In the genomic region with DNA sequence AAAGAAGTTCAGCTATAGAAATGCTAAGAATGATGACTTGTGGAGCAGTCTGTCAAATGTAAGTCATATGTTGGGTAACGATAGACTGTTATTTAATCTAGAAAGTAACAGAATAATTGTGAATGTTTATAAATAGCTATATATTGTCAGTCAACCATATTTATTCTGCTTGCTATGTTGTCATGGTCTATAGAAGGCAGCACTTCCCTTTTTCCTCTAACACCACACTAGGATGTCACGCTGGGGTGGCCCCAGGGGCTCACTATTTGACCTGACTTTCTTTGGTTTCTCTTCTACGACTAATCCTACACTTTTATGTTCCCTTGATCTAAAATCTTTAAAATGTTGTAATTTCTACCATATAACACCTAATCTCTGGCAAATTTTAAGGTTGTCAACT, we compare ENCODE assay signal across 9 cellular contexts. TPM values are rescaled to one million over a fixed set of nuclear protein-coding genes. Genes with fewer than 3 reads are reported as not detected.
DNase-seq lines count a peak whose midpoint lies in the region; ATAC-seq lines count a peak whose summit lies in the region.
"Had no signal": no experiment of that assay in that cellular context is flagged by ENCODE, and none has a peak within 500 bp of the region (broad histone marks: within the 10 kb centered on the region; RNA-seq: fewer than 3 reads in every experiment).

No MANE protein-coding gene starts in this region.

- peak overlapping the region; percentile 80 for H3K4me3 Mint-ChIP-seq in activated T-cell treated with anti-CD3 and anti-CD28 coated beads, Interleukin-2, amount 50 U/mL, for 24 hours
- peak overlapping the region; percentile 60 to 78 (median 74) for H3K4me3 Mint-ChIP-seq in T-cell
- H3K4me3 Mint-ChIP-seq in stimulated activated naive CD8-positive, alpha-beta T cell treated with anti-CD3 and anti-CD28 coated beads, Interleukin-15, amount 100 ng/mL, for 72 hours, result peak overlapping the region; percentile 82 to 90

- POLR2A ChIA-PET in T-cell (lab: Charles Lee), result interaction anchor here in 1 of 2 donors (0.7 to 1.3 kb wide), 7 partner anchors 8 to 93 kb away, joined by 3 to 11 read pairs (median 3); partner anchors contain the start of gene ERAP2

- H3K4me3 ChIP-seq in MG63, result no peak overlapping the region

- H3K27me3 ChIP-seq in MG63, result no peaks in the 10 kb centered on the region
- H3K27me3 ChIP-seq: BE2C had no signal

- peak overlapping the region; percentile 96 for H3K27ac Mint-ChIP-seq in activated T-cell treated with anti-CD3 and anti-CD28 coated beads, Interleukin-2, amount 50 U/mL, for 24 hours
- H3K27ac Mint-ChIP-seq in T-cell, result peak overlapping the region; percentile 88 to 91
- peak overlapping the region; percentile 94 to 96 for H3K27ac Mint-ChIP-seq in stimulated activated naive CD8-positive, alpha-beta T cell treated with anti-CD3 and anti-CD28 coated beads, Interleukin-15, amount 100 ng/mL, for 72 hours

- CTCF ChIA-PET in T-cell (lab: Charles Lee), result interaction anchor here (0.5 to 1.8 kb wide), 19 partner anchors 11 to 269 kb away, joined by 3 to 24 read pairs (median 3); partner anchors contain the start of genes CAST (in 1 of the 2), ERAP1 (in 1 of the 2), ERAP2 (in 1 of the 2) and LIX1 (in 1 of the 2)

- H3K27me3 Mint-ChIP-seq in activated T-cell treated with anti-CD3 and anti-CD28 coated beads, Interleukin-2, amount 50 U/mL, for 24 hours, result no peaks in the 10 kb centered on the region
- no peaks in the 10 kb centered on the region for H3K27me3 Mint-ChIP-seq in T-cell
- no peaks in the 10 kb centered on the region for H3K27me3 Mint-ChIP-seq in stimulated activated naive CD8-positive, alpha-beta T cell treated with anti-CD3 and anti-CD28 coated beads, Interleukin-15, amount 100 ng/mL, for 72 hours

- peaks cover 91% of the 10 kb centered on the region for H3K36me3 Mint-ChIP-seq in activated T-cell treated with anti-CD3 and anti-CD28 coated beads, Interleukin-2, amount 50 U/mL, for 24 hours (ENCODE audit: low read depth)
- H3K36me3 Mint-ChIP-seq in T-cell, result peaks cover 75% of the 10 kb centered on the region

- DNase-seq in activated T-cell treated with anti-CD3 and anti-CD28 coated beads, Interleukin-2, amount 50 U/mL, for 24 hours, result no peak
- no peak for DNase-seq in activated T-cell treated with anti-CD3 and anti-CD28 coated beads, Interleukin-2, amount 50 U/mL, for 48 hours
- peak in 1 of 34 experiments; percentile 19 for DNase-seq in T-cell
- no peak for DNase-seq in stimulated activated naive CD8-positive, alpha-beta T cell treated with anti-CD3 and anti-CD28 coated beads, Interleukin-15, amount 100 ng/mL, for 72 hours
- no peak for DNase-seq in AG08396 (ENCODE audit: low spot score)
- no peak for DNase-seq in DMS153 (lab: John Stamatoyannopoulos, UW)
- no peak for DNase-seq in MG63
- DNase-seq: BE2C had no signal

- H3K9me3 ChIP-seq in MG63, result no peaks in the 10 kb centered on the region
- H3K9me3 ChIP-seq: BE2C had no signal

- ATAC-seq in HG03045 (IDR thresholded peaks at IDR 0.05; ENCODE audit: unreplicated experiment) (peak; percentile 83), T-cell (replicated peaks in 1 of 4) (peak in 1 of 4 experiments; percentile 43)
- ATAC-seq in stimulated activated naive CD8-positive, alpha-beta T cell treated with anti-CD3 and anti-CD28 coated beads, Interleukin-15, amount 100 ng/mL, for 72 hours, result peak; percentile 73

- no peaks in the 10 kb centered on the region for H3K36me3 ChIP-seq in MG63
- H3K36me3 ChIP-seq: BE2C had no signal

- peaks cover 62% of the 10 kb centered on the region for H3K4me1 Mint-ChIP-seq in activated T-cell treated with anti-CD3 and anti-CD28 coated beads, Interleukin-2, amount 50 U/mL, for 24 hours (ENCODE audit: low read depth)
- peaks cover 57 to 82% (median 58%) of the 10 kb centered on the region in 3 donors for H3K4me1 Mint-ChIP-seq in T-cell
- H3K4me1 Mint-ChIP-seq in stimulated activated naive CD8-positive, alpha-beta T cell treated with anti-CD3 and anti-CD28 coated beads, Interleukin-15, amount 100 ng/mL, for 72 hours, result peaks cover 70% of the 10 kb centered on the region

- no peaks in the 10 kb centered on the region for H3K9me3 Mint-ChIP-seq in activated T-cell treated with anti-CD3 and anti-CD28 coated beads, Interleukin-2, amount 50 U/mL, for 24 hours
- H3K9me3 Mint-ChIP-seq in T-cell, result no peaks in the 10 kb centered on the region
- H3K9me3 Mint-ChIP-seq in stimulated activated naive CD8-positive, alpha-beta T cell treated with anti-CD3 and anti-CD28 coated beads, Interleukin-15, amount 100 ng/mL, for 72 hours, result no peaks in the 10 kb centered on the region

RNA-seq across cellular contexts. Expression of gene ERAP2, which starts 20.5 kb away (rescaled TPM):
- total RNA-seq in T-cell, result 100 to 1,000 TPM in 1 of 5 donors, 10 to 100 TPM in 4; 40.4 to 162 (median 71.6) TPM
- total RNA-seq in MG63 (2014; rRNA removed; shearing (Covaris generic); ENCODE audit: low replicate concordance), result 0.43 and 1.9 TPM in 2 replicates

RNA-seq across cellular contexts. Expression of gene LNPEP, which starts 39.1 kb away (rescaled TPM):
- total RNA-seq in T-cell, result 100 to 1,000 TPM in 1 of 5 donors, 10 to 100 TPM in 4; 82.3 to 102 (median 86.3) TPM
- 21.4 and 24.2 TPM in 2 replicates for total RNA-seq in MG63 (2014; rRNA removed; shearing (Covaris generic); ENCODE audit: low replicate concordance)

Comparison
In these comparisons a context has a peak if more than half of its experiments do, and no peak if none do; other contexts are left out.
1. RNA of gene ERAP2, which starts 20.5 kb away (total RNA-seq): 40.4 to 162 TPM in T-cell; 0.43 to 1.9 TPM in MG63; every median in the first group is over 10 times any median in the second.
2. Peak in every context shown above with its lines, with median percentiles within 50 percentile points of each other: H3K27ac Mint-ChIP-seq and H3K4me3 Mint-ChIP-seq.